Comparison of ENCODE assay signal across 9 cellular contexts in the genomic region with DNA sequence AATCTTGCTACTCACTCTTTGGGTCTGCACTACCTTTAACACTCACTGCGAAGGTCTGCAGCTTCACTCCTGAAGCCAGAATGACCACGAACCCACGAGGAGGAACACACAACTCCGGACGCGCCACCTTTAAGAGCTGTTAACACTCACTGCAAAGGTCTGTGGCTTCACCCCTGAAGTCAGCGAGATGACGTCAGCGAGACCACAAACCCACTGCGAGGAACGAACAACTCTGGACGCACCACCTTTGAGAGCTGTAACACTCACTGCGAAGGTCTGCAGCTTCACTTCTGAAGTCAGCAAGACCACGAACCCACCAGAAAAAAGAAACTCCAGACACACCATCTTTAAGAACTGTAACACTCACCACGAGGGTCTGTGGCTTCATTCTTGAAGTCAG. TPM values are rescaled to one million over a fixed set of nuclear protein-coding genes. Genes with fewer than 3 reads are reported as not detected.
DNase-seq lines count a peak whose midpoint lies in the region; ATAC-seq, FAIRE-seq and TF ChIP-seq lines count a peak whose summit lies in the region.
"Not testable (repeated sequence)": the region's sequence is repeated elsewhere in the genome, so short reads cannot be mapped to it uniquely, and the experiment has no call there.
"Had no signal": no experiment of that assay in that cellular context is flagged by ENCODE, and none has a peak within 500 bp of the region (broad histone marks: within the 10 kb centered on the region; RNA-seq: fewer than 3 reads in every experiment).

No MANE protein-coding gene starts in this region.

- H3K9me3 ChIP-seq in SJSA1 (replicated peaks); K562 (replicated peaks; ENCODE audit: control insufficient read depth, insufficient read depth, low read depth, low read length): not testable (repeated sequence)

- TF ChIP-seq CTCF in K562 (IDR thresholded peaks at IDR 0.05 in 2 of 3, conservative IDR thresholded peaks at IDR 0.05 in 1 of 3; ENCODE audit: insufficient read depth in 2 of 3, low read depth in 1 of 3, low read length in 3 of 3), result not testable (repeated sequence)

- ATAC-seq in activated T-helper 17 cell treated with anti-CD3 and anti-CD28 coated beads, Interleukin-2, amount 50 U/mL, for 72 hours (replicated peaks), result peak; percentile 58
- ATAC-seq in K562, result not testable (repeated sequence)
- ATAC-seq in natural killer cell treated with Interleukin-12 subunit alpha and Interleukin-12 subunit beta and Interleukin-15 and Interleukin-18, amount 100 ng/mL, for 72 hours, result peak; percentile 97
- peak; percentile 91 for ATAC-seq in stimulated activated naive CD8-positive, alpha-beta T cell treated with anti-CD3 and anti-CD28 coated beads, Interleukin-15, Interleukin-2, amounts not matched to agents 100 U/mL and 50 U/mL, for 24 hours

- FAIRE-seq in K562 (lab: Jason Lieb, UNC), result not testable (repeated sequence)

- not testable (repeated sequence) for TF ChIP-seq POLR2A in K562 (conservative IDR thresholded peaks at IDR 0.05)

- peaks cover 55% of the 10 kb centered on the region for H3K4me1 ChIP-seq in SJSA1 (replicated peaks)
- not testable (repeated sequence) for H3K4me1 ChIP-seq in K562 (replicated peaks in 1 of 2; ENCODE audit: control insufficient read depth in 2 of 2, insufficient read depth in 2 of 2, low read length in 2 of 2)

- H3K4me3 Mint-ChIP-seq in activated T-helper 17 cell treated with anti-CD3 and anti-CD28 coated beads, Interleukin-2, amount 50 U/mL, for 72 hours, result not testable (repeated sequence)
- H3K4me3 Mint-ChIP-seq in natural killer cell treated with Interleukin-12 subunit alpha and Interleukin-12 subunit beta and Interleukin-15 and Interleukin-18, amount 100 ng/mL, for 72 hours, result peak overlapping the region; percentile 67

- not testable (repeated sequence) for H3K9ac ChIP-seq in K562 (ENCODE audit: insufficient read depth in 1 of 2, low read depth in 2 of 2, low read length in 2 of 2)

- not testable (repeated sequence) for H3K9me1 ChIP-seq in K562 (ENCODE audit: control insufficient read depth, insufficient read depth, low read length)

- intact Hi-C loops in K562 (cut with micrococcal nuclease), result not testable (repeated sequence)

- not testable (repeated sequence) for H4K20me1 ChIP-seq in K562 (replicated peaks; ENCODE audit: control insufficient read depth, insufficient read depth, low read length)

- in situ Hi-C loops in K562 (cut with MboI), result not testable (repeated sequence)

- POLR2A ChIA-PET in K562 (lab: Yijun Ruan, JAX), result interaction anchor here (0.7 to 0.9 kb wide), 2 partner anchors 11 to 103 kb away, joined by 3 read pairs; no protein-coding TSS in a partner anchor

- not testable (repeated sequence) for BruUV-seq in K562 (replicated peaks; lab: Mats Ljungman, UMichigan)

- H3K9me3 Mint-ChIP-seq in activated T-helper 17 cell treated with anti-CD3 and anti-CD28 coated beads, Interleukin-2, amount 50 U/mL, for 72 hours; natural killer cell treated with Interleukin-12 subunit alpha and Interleukin-12 subunit beta and Interleukin-15 and Interleukin-18, amount 100 ng/mL, for 72 hours: not testable (repeated sequence)

- DNase-seq in H4 (ENCODE audit: low spot score), result peak; percentile 70
- DNase-seq in SJSA1 (ENCODE audit: low read depth in 1 of 2, low spot score in 2 of 2); K562 (ENCODE audit: extremely low read depth in 1 of 4, low spot score in 3 of 4): not testable (repeated sequence)
- DNase-seq in activated CD8-positive, alpha-beta memory T cell treated with anti-CD3 and anti-CD28 coated beads for 4 hours (ENCODE audit: low read depth in 2 of 2), result peak; percentile 41 to 69
- peak; percentile 94 for DNase-seq in natural killer cell treated with Interleukin-12 subunit alpha and Interleukin-12 subunit beta and Interleukin-15 and Interleukin-18, amount 100 ng/mL, for 72 hours (ENCODE audit: low spot score)
- peak; percentile 56 for DNase-seq in stimulated activated CD8-positive, alpha-beta memory T cell treated with anti-CD3 and anti-CD28 coated beads, Interleukin-12 subunit alpha, Interleukin-12 subunit beta, amount 100 ng/mL, for 1 hour (ENCODE audit: low read depth)
- peak; percentile 84 for DNase-seq in stimulated activated naive CD8-positive, alpha-beta T cell treated with anti-CD3 and anti-CD28 coated beads, Interleukin-15, Interleukin-2, amounts not matched to agents 100 U/mL and 50 U/mL, for 24 hours

- H3K27me3 Mint-ChIP-seq in activated T-helper 17 cell treated with anti-CD3 and anti-CD28 coated beads, Interleukin-2, amount 50 U/mL, for 72 hours, result peaks cover 19% of the 10 kb centered on the region
- H3K27me3 Mint-ChIP-seq in natural killer cell treated with Interleukin-12 subunit alpha and Interleukin-12 subunit beta and Interleukin-15 and Interleukin-18, amount 100 ng/mL, for 72 hours, result not testable (repeated sequence)

- not testable (repeated sequence) for H3K27ac Mint-ChIP-seq in activated T-helper 17 cell treated with anti-CD3 and anti-CD28 coated beads, Interleukin-2, amount 50 U/mL, for 72 hours
- peak overlapping the region; percentile 83 to 88 for H3K27ac Mint-ChIP-seq in natural killer cell treated with Interleukin-12 subunit alpha and Interleukin-12 subunit beta and Interleukin-15 and Interleukin-18, amount 100 ng/mL, for 72 hours

- not testable (repeated sequence) for H3K4me1 Mint-ChIP-seq in activated T-helper 17 cell treated with anti-CD3 and anti-CD28 coated beads, Interleukin-2, amount 50 U/mL, for 72 hours
- peaks cover 43 to 49% of the 10 kb centered on the region in 2 donors for H3K4me1 Mint-ChIP-seq in natural killer cell treated with Interleukin-12 subunit alpha and Interleukin-12 subunit beta and Interleukin-15 and Interleukin-18, amount 100 ng/mL, for 72 hours (ENCODE audit: low read depth in 2 of 2)

- CTCF ChIA-PET in K562 (lab: Yijun Ruan, JAX; ENCODE audit: low intra/inter-chr PET ratio), result not testable (repeated sequence)

- not testable (repeated sequence) for H3K36me3 ChIP-seq in SJSA1; K562 (ENCODE audit: control insufficient read depth, insufficient read depth, low read length)

- H3K4me3 ChIP-seq in SJSA1, K562: not testable (repeated sequence)

- H3K4me2 ChIP-seq in K562 (ENCODE audit: insufficient read depth, low read length), result not testable (repeated sequence)

- peak overlapping the region; percentile 81 for H3K27ac ChIP-seq in SJSA1
- H3K27ac ChIP-seq in K562 (ENCODE audit: extremely low read depth, low read depth, low read length), result not testable (repeated sequence)

- peak overlapping the region; percentile 9; the same call in 1 of the 2 replicates for H2AFZ ChIP-seq in K562 (ENCODE audit: low read depth, low read length)

- not testable (repeated sequence) for H3K79me2 ChIP-seq in K562 (ENCODE audit: control insufficient read depth, insufficient read depth, low read length)

- TF ChIP-seq RAD21 in K562 (CRISPR knock-in tag; conservative IDR thresholded peaks at IDR 0.05 in 1 of 2, IDR thresholded peaks at IDR 0.05 in 1 of 2), result not testable (repeated sequence)

- WGBS in K562 (ENCODE audit: insufficient coverage, low coverage, missing lambda C conversion rate), result 23% methylated on average over 15 of the region's 15 CpGs

- TF ChIP-seq EP300 in K562 (IDR thresholded peaks at IDR 0.05; ENCODE audit: low read length), result not testable (repeated sequence)

- not testable (repeated sequence) for H3K27me3 ChIP-seq in SJSA1 (replicated peaks); K562 (ENCODE audit: control insufficient read depth in 2 of 2, insufficient read depth in 2 of 2, low read length in 2 of 2)

- H3K36me3 Mint-ChIP-seq in activated T-helper 17 cell treated with anti-CD3 and anti-CD28 coated beads, Interleukin-2, amount 50 U/mL, for 72 hours (ENCODE audit: low read depth); natural killer cell treated with Interleukin-12 subunit alpha and Interleukin-12 subunit beta and Interleukin-15 and Interleukin-18, amount 100 ng/mL, for 72 hours: not testable (repeated sequence)

TF ChIP-seq in K562, 482 proteins besides CTCF, POLR2A, EP300 and RAD21 (continues in another document):
- TF ChIP-seq, protein P1, sequence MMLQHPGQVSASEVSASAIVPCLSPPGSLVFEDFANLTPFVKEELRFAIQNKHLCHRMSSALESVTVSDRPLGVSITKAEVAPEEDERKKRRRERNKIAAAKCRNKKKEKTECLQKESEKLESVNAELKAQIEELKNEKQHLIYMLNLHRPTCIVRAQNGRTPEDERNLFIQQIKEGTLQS (IDR thresholded peaks at IDR 0.05), result peak; percentile 47
- TF ChIP-seq, protein P1 (CRISPR knock-in tag; conservative IDR thresholded peaks at IDR 0.05), result not testable (repeated sequence)
- not testable (repeated sequence) for TF ChIP-seq ATF1 (CRISPR knock-in tag; IDR thresholded peaks at IDR 0.05)
- TF ChIP-seq ATF1 (tag; IDR thresholded peaks at IDR 0.05) (0 out of 2 replicates have a peak, but pooled peaks have one; percentile 9), ATF7 (IDR thresholded peaks at IDR 0.05) (peak; percentile 24; the same call in 1 of the 2 replicates)

RNA-seq across cellular contexts. Expression of gene VCAM1, which starts 6.5 kb away (rescaled TPM):
- total RNA-seq in H4 (2014; rRNA removed; shearing (Covaris generic)), result 38.4 and 54.9 TPM in 2 replicates
- 11.0 and 15.1 TPM in 2 replicates for total RNA-seq in SJSA1 (2014; rRNA removed; shearing (Covaris generic))
- not detected for total RNA-seq in activated T-helper 17 cell treated with anti-CD3 and anti-CD28 coated beads, Interleukin-2, amount 50 U/mL, for 72 hours
- not detected in 2 replicates for total RNA-seq in K562 (2011; cell fraction: chromatin; rRNA removed; ENCODE audit: low replicate concordance)
- not detected in 2 replicates for total RNA-seq in K562 (2011; cell fraction: nucleolus; rRNA removed)
- not detected in 2 replicates for total RNA-seq in K562 (2011; cell fraction: nucleoplasm; rRNA removed)
- 0.04 TPM in 1 of 2 replicates, not detected in the other for total RNA-seq in K562 (2014; rRNA removed)
- total RNA-seq in K562 (2014; rRNA removed; fragmentation: Illumina TruSeq; extraction: Trizol), result not detected in 2 replicates
- not detected in 2 replicates for total RNA-seq in K562 (2015; rRNA removed; fragmentation: Illumina TruSeq; extraction: Trizol)
- 0.09 and 0.13 TPM in 2 replicates for total RNA-seq in K562 (2021)
- not detected in 2 replicates for polyA plus RNA-seq in K562 (2011; rRNA removed)
- not detected in 2 replicates for polyA plus RNA-seq in K562 (2011; cell fraction: cytosol; rRNA removed)
- not detected in 2 replicates for polyA plus RNA-seq in K562 (2011; cell fraction: nucleus; rRNA removed)
- polyA plus RNA-seq in K562 (2012), result not detected in 2 replicates
- polyA plus RNA-seq in K562 (2014; fragmentation: Illumina TruSeq; extraction: Trizol), result not detected in 2 replicates
- polyA plus RNA-seq in K562 (2014; fragmentation: Nextera tagmentation; extraction: Ambion mirVana), result under 1 TPM in 1 of 2 experiments, not detected in 1; 0.04 TPM
- not detected in 2 replicates for polyA plus RNA-seq in K562 (2014; rRNA removed)
- not detected in 2 replicates for polyA minus RNA-seq in K562 (2011; rRNA and poly(A)+ RNA removed)
- polyA minus RNA-seq in K562 (2011; cell fraction: cytosol; rRNA and poly(A)+ RNA removed), result not detected in 2 replicates
- polyA minus RNA-seq in K562 (2011; cell fraction: nucleus; rRNA and poly(A)+ RNA removed), result not detected in 2 replicates
- total RNA-seq in natural killer cell treated with Interleukin-12 subunit alpha and Interleukin-12 subunit beta and Interleukin-15 and Interleukin-18, amount 100 ng/mL, for 72 hours, result 10 to 100 TPM; 10.7 to 31.5 TPM
- total RNA-seq: foreskin keratinocyte had no signal
- polyA plus RNA-seq: foreskin keratinocyte had no signal

Comparison
In these comparisons a context has a peak if more than half of its experiments do, and no peak if none do; other contexts are left out.
1. RNA of gene VCAM1, which starts 6.5 kb away (total RNA-seq): 38.4 to 54.9 TPM in H4, 10.7 to 31.5 TPM in natural killer cell treated with Interleukin-12 subunit alpha and Interleukin-12 subunit beta and Interleukin-15 and Interleukin-18, amount 100 ng/mL, for 72 hours and 11.0 to 15.1 TPM in SJSA1; not detected in activated T-helper 17 cell treated with anti-CD3 and anti-CD28 coated beads, Interleukin-2, amount 50 U/mL, for 72 hours and 0.04 to 0.13 TPM in K562; every median in the first group is over 10 times any median in the second.